ENCODE assay signal across 26 cellular contexts in genomic region chr13:29077051-29077813, GRCh38.
"Had no signal": no experiment of that assay in that cellular context is flagged by ENCODE, and none has a peak within 500 bp of the region (broad histone marks: within the 10 kb centered on the region; RNA-seq: fewer than 3 reads in every experiment).

No MANE protein-coding gene starts in this region.

- H3K27me3 ChIP-seq: hepatocyte, neutrophil, ovary, tibial artery had no signal

- DNase-seq: activated B cell treated with CpG ODN at 0.5 μM for 24 hours; activated CD4-positive, alpha-beta T cell treated with anti-CD3 and anti-CD28 coated beads for 4 hours; activated CD4-positive, alpha-beta T cell treated with anti-CD3 and anti-CD28 coated beads, Interleukin-2, amount 50 U/mL, for 48 hours; activated CD8-positive, alpha-beta memory T cell treated with anti-CD3 and anti-CD28 coated beads, Interleukin-2, amount 50 U/mL, for 48 hours; activated gamma-delta T cell; activated naive CD4-positive, alpha-beta T cell treated with anti-CD3 and anti-CD28 coated beads, Interleukin-2, amount 50 U/mL, for 16 hours; activated naive CD8-positive, alpha-beta T cell treated with anti-CD3 and anti-CD28 coated beads, Interleukin-2, amount 50 U/mL, for 24 hours; activated T-cell treated with anti-CD3 and anti-CD28 coated beads, Interleukin-2, amount 50 U/mL, for 72 hours; effector CD4-positive, alpha-beta T cell; glutamatergic neuron; immature natural killer cell; kidney glomerular epithelial cell; ovary; small intestine; stimulated activated CD4-positive, alpha-beta T cell treated with anti-CD3 and anti-CD28 coated beads, Interleukin-2, amount 100 ng/mL, for 24 hours; stimulated activated naive CD8-positive, alpha-beta T cell treated with anti-CD3 and anti-CD28 coated beads, Interleukin-15, amount 100 ng/mL, for 72 hours; T1000; tibial artery had no signal

- H3K4me3 Mint-ChIP-seq: activated B cell treated with CpG ODN at 0.5 μM for 24 hours; activated naive CD8-positive, alpha-beta T cell treated with anti-CD3 and anti-CD28 coated beads, Interleukin-2, amount 50 U/mL, for 24 hours; activated T-cell treated with anti-CD3 and anti-CD28 coated beads, Interleukin-2, amount 50 U/mL, for 72 hours; dendritic cell treated with granulocyte-macrophage colony-stimulating factor and Interleukin-4, amounts not matched to agents 40 ng/mL and 50 ng/mL, for 4 days; immature natural killer cell; memory B cell; nephron; stimulated activated effector memory CD8-positive, alpha-beta T cell treated with anti-CD3 and anti-CD28 coated beads, Interleukin-12 subunit alpha, Interleukin-12 subunit beta, amount 100 ng/mL, for 72 hours; stimulated activated naive CD8-positive, alpha-beta T cell treated with anti-CD3 and anti-CD28 coated beads, Interleukin-15, amount 100 ng/mL, for 72 hours had no signal

- H3K4me1 Mint-ChIP-seq: immature natural killer cell, nephron had no signal

- H3K4me2 ChIP-seq: hepatocyte had no signal

- H3K27ac ChIP-seq: hepatocyte, neutrophil, ovary, tibial artery had no signal

- H3K36me3 ChIP-seq: neutrophil, ovary, tibial artery had no signal

- H3K4me1 ChIP-seq: tibial artery had no signal

- H3K79me2 ChIP-seq: hepatocyte had no signal

- H3K36me3 Mint-ChIP-seq: immature natural killer cell; stimulated activated effector memory CD8-positive, alpha-beta T cell treated with anti-CD3 and anti-CD28 coated beads, Interleukin-12 subunit alpha, Interleukin-12 subunit beta, amount 100 ng/mL, for 72 hours had no signal

- H3K27me3 Mint-ChIP-seq: activated naive CD8-positive, alpha-beta T cell treated with anti-CD3 and anti-CD28 coated beads, Interleukin-2, amount 50 U/mL, for 24 hours; dendritic cell treated with granulocyte-macrophage colony-stimulating factor and Interleukin-4, amounts not matched to agents 40 ng/mL and 50 ng/mL, for 4 days; stimulated activated naive CD8-positive, alpha-beta T cell treated with anti-CD3 and anti-CD28 coated beads, Interleukin-15, amount 100 ng/mL, for 72 hours had no signal

- H3K27ac Mint-ChIP-seq: activated B cell treated with CpG ODN at 0.5 μM for 24 hours; activated naive CD8-positive, alpha-beta T cell treated with anti-CD3 and anti-CD28 coated beads, Interleukin-2, amount 50 U/mL, for 24 hours; activated T-cell treated with anti-CD3 and anti-CD28 coated beads, Interleukin-2, amount 50 U/mL, for 72 hours; dendritic cell treated with granulocyte-macrophage colony-stimulating factor and Interleukin-4, amounts not matched to agents 40 ng/mL and 50 ng/mL, for 4 days; immature natural killer cell; memory B cell; nephron; stimulated activated effector memory CD8-positive, alpha-beta T cell treated with anti-CD3 and anti-CD28 coated beads, Interleukin-12 subunit alpha, Interleukin-12 subunit beta, amount 100 ng/mL, for 72 hours; stimulated activated naive CD8-positive, alpha-beta T cell treated with anti-CD3 and anti-CD28 coated beads, Interleukin-15, amount 100 ng/mL, for 72 hours had no signal

- H3K9me3 ChIP-seq: neutrophil, ovary had no signal

- H3K4me3 ChIP-seq: hepatocyte, ovary, tibial artery had no signal

- ATAC-seq: activated naive CD8-positive, alpha-beta T cell treated with anti-CD3 and anti-CD28 coated beads, Interleukin-2, amount 50 U/mL, for 24 hours; activated T-cell treated with anti-CD3 and anti-CD28 coated beads, Interleukin-2, amount 50 U/mL, for 72 hours; esophagus mucosa; sciatic nerve; stimulated activated effector memory CD8-positive, alpha-beta T cell treated with anti-CD3 and anti-CD28 coated beads, Interleukin-12 subunit alpha, Interleukin-12 subunit beta, amount 100 ng/mL, for 72 hours; stimulated activated naive CD8-positive, alpha-beta T cell treated with anti-CD3 and anti-CD28 coated beads, Interleukin-15, amount 100 ng/mL, for 72 hours had no signal
